2 cellular contexts compared by ENCODE assay signal in genomic region chr16:87348616-87349157, GRCh38.
A peak's percentile ranks its signal among the peaks of the same experiment; 100 is the strongest.
TF ChIP-seq lines count a peak whose summit lies in the region.

No MANE protein-coding gene starts in this region.

TF ChIP-seq in HepG2, 621 proteins besides CTCF, POLR2A, EP300 and RAD21:
- TF ChIP-seq RBM22 (optimal IDR thresholded peaks at IDR 0.05; ENCODE audit: low read length) (peak; percentile 7), POLR2AphosphoS5 (IDR thresholded peaks at IDR 0.05; ENCODE audit: low read depth, low read length) (0 out of 2 replicates have a peak, but pooled peaks have one; percentile 19), KDM5B (CRISPR knock-in tag; IDR thresholded peaks at IDR 0.05; ENCODE audit: borderline replicate concordance) (0 out of 2 replicates have a peak, but pooled peaks have one; percentile 38), FOXO4 (CRISPR knock-in tag; conservative IDR thresholded peaks at IDR 0.05) (peak; percentile 89; the same call in 1 of the 2 replicates), PRPF4 (IDR thresholded peaks at IDR 0.05; ENCODE audit: low read depth, low read length, poor library complexity, severe bottlenecking) (no peak), ARID4A (CRISPR knock-in tag; IDR thresholded peaks at IDR 0.05; ENCODE audit: borderline replicate concordance) (0 out of 2 replicates have a peak, but pooled peaks have one; percentile 15), HOXA5 (CRISPR knock-in tag; IDR thresholded peaks at IDR 0.05) (no peak), FOXC1 (CRISPR knock-in tag; IDR thresholded peaks at IDR 0.05; ENCODE audit: borderline replicate concordance) (0 out of 2 replicates have a peak, but pooled peaks have one; percentile 16)

TF ChIP-seq in SK-N-SH treated with all-trans-retinoic acid at 6 μM for 48 hours, 23 proteins besides CTCF, POLR2A, EP300 and RAD21:
- TF ChIP-seq CREB5 (CRISPR knock-in tag; IDR thresholded peaks at IDR 0.05; ENCODE audit: low read depth) (no peak), CSDC2 (CRISPR knock-in tag; IDR thresholded peaks at IDR 0.05) (no peak), PPARA (CRISPR knock-in tag; IDR thresholded peaks at IDR 0.05; ENCODE audit: borderline replicate concordance) (no peak)
